ENCODE assay signal across 8 cellular contexts in genomic region chr12:112900298-112901145, GRCh38. TPM values are rescaled to one million over a fixed set of nuclear protein-coding genes. Genes with fewer than 3 reads are reported as not detected.
A peak's percentile ranks its signal among the peaks of the same experiment; 100 is the strongest.
DNase-seq lines count a peak whose midpoint lies in the region; ATAC-seq and TF ChIP-seq lines count a peak whose summit lies in the region.

No MANE protein-coding gene starts in this region.

- intact Hi-C loops in sciatic nerve (cut with DNase I) = no loop called here

- H3K36me3 ChIP-seq in DND-41 (ENCODE audit: insufficient read depth, low read length) (no peaks in the 10 kb centered on the region), OCI-LY1 (ENCODE audit: insufficient read depth, low read length) (no peaks in the 10 kb centered on the region)

- peak; percentile 65 for DNase-seq in DND-41
- DNase-seq in HS-27A (ENCODE audit: low read depth) = peak; percentile 3
- DNase-seq in activated naive CD4-positive, alpha-beta T cell treated with anti-CD3 and anti-CD28 coated beads, Interleukin-2, amount 50 U/mL, for 72 hours (ENCODE audit: low spot score in 2 of 2) = peak in 1 of 2 donors; percentile 44
- DNase-seq in iPS DF 4.7 (ENCODE audit: extremely low read depth, low spot score) = peak; percentile 71
- DNase-seq in stimulated activated CD4-positive, alpha-beta T cell treated with anti-CD3 and anti-CD28 coated beads, Interleukin-4, amount 100 ng/mL, for 24 hours = peak; percentile 54
- DNase-seq in sciatic nerve (ENCODE audit: low spot score) = no peak
- DNase-seq in effector CD8-positive, alpha-beta T cell (lab: John Stamatoyannopoulos, UW) = no peak

- H3K27me3 ChIP-seq in DND-41 (ENCODE audit: insufficient read depth, low read length, poor library complexity) = peaks cover 8% of the 10 kb centered on the region
- peaks cover 1% of the 10 kb centered on the region; the same call in 1 of the 2 replicates for H3K27me3 ChIP-seq in OCI-LY1 (ENCODE audit: insufficient read depth, low read length)

- no peak overlapping the region for H3K27ac ChIP-seq in DND-41 (ENCODE audit: low read length)
- peak overlapping the region; percentile 53 for H3K27ac ChIP-seq in OCI-LY1 (ENCODE audit: low read depth, low read length, poor library complexity, severe bottlenecking)

- H4K20me1 ChIP-seq in DND-41 (ENCODE audit: insufficient read depth, low read length) (no peaks in the 10 kb centered on the region), OCI-LY1 (ENCODE audit: insufficient read depth, low read length) (no peaks in the 10 kb centered on the region)

- no peak overlapping the region for H3K4me3 ChIP-seq in DND-41 (ENCODE audit: low read depth in 1 of 2, low read length in 2 of 2)
- H3K4me3 ChIP-seq in OCI-LY1 (ENCODE audit: low read depth, low read length, poor library complexity, severe bottlenecking) = no peak overlapping the region

- H3K27ac Mint-ChIP-seq in activated naive CD4-positive, alpha-beta T cell treated with anti-CD3 and anti-CD28 coated beads, Interleukin-2, amount 50 U/mL, for 72 hours = no peak overlapping the region

- H3K4me2 ChIP-seq in DND-41 (ENCODE audit: insufficient read depth, low read length) = no peak overlapping the region
- no peak overlapping the region for H3K4me2 ChIP-seq in OCI-LY1 (ENCODE audit: low read length)

- TF ChIP-seq CTCF in DND-41 (IDR thresholded peaks at IDR 0.05; ENCODE audit: borderline replicate concordance, extremely low read depth, low read length, poor library complexity, severe bottlenecking) (peak; percentile 87), OCI-LY1 (IDR thresholded peaks at IDR 0.05; ENCODE audit: low read length) (peak; percentile 75)

- H3K4me1 ChIP-seq in DND-41 (ENCODE audit: insufficient read depth, low read length) (peaks cover 19% of the 10 kb centered on the region), OCI-LY1 (ENCODE audit: insufficient read depth, low read length, severe bottlenecking) (peaks cover 16% of the 10 kb centered on the region)

- peak; percentile 85 for ATAC-seq in DND-41 (ENCODE audit: insufficient read depth, low read depth)
- peak; percentile 58 to 82 for ATAC-seq in activated naive CD4-positive, alpha-beta T cell treated with anti-CD3 and anti-CD28 coated beads, Interleukin-2, amount 50 U/mL, for 72 hours
- no peak for ATAC-seq in sciatic nerve

- peaks cover 3% of the 10 kb centered on the region; the same call in 1 of the 2 replicates for H3F3A ChIP-seq in OCI-LY1 (ENCODE audit: insufficient read depth, low read length)

- H3K9me3 ChIP-seq in DND-41 (ENCODE audit: insufficient read depth, low read length, severe bottlenecking) (no peaks in the 10 kb centered on the region), OCI-LY1 (ENCODE audit: low read length) (no peaks in the 10 kb centered on the region)

- H3K79me2 ChIP-seq in DND-41 (ENCODE audit: insufficient read depth, low read length) = no peaks in the 10 kb centered on the region
- no peaks in the 10 kb centered on the region for H3K79me2 ChIP-seq in OCI-LY1 (ENCODE audit: insufficient read depth, low read length)

- no peak overlapping the region for H3K9ac ChIP-seq in DND-41 (ENCODE audit: low read depth, low read length)
- no peak overlapping the region for H3K9ac ChIP-seq in OCI-LY1 (ENCODE audit: low read length)

- no peak overlapping the region for H2AFZ ChIP-seq in DND-41 (ENCODE audit: low read depth, low read length)
- no peak overlapping the region for H2AFZ ChIP-seq in OCI-LY1 (ENCODE audit: low read length)

- no peaks in the 10 kb centered on the region for H3K9me2 ChIP-seq in OCI-LY1 (ENCODE audit: low read depth, low read length)

- H3K9me3 Mint-ChIP-seq in activated naive CD4-positive, alpha-beta T cell treated with anti-CD3 and anti-CD28 coated beads, Interleukin-2, amount 50 U/mL, for 72 hours = no peaks in the 10 kb centered on the region

- H3K36me3 Mint-ChIP-seq in activated naive CD4-positive, alpha-beta T cell treated with anti-CD3 and anti-CD28 coated beads, Interleukin-2, amount 50 U/mL, for 72 hours = no peaks in the 10 kb centered on the region

RNA-seq across cellular contexts. Expression of gene OAS1, which starts 6.2 kb away (rescaled TPM):
- total RNA-seq in activated naive CD4-positive, alpha-beta T cell treated with anti-CD3 and anti-CD28 coated beads, Interleukin-2, amount 50 U/mL, for 72 hours = 10 to 100 TPM; 17.8 to 85.9 TPM
- total RNA-seq in sciatic nerve = 19.3 TPM

RNA-seq across cellular contexts. Expression of gene OAS3, which starts 37.8 kb away (rescaled TPM):
- total RNA-seq in activated naive CD4-positive, alpha-beta T cell treated with anti-CD3 and anti-CD28 coated beads, Interleukin-2, amount 50 U/mL, for 72 hours = 10 to 100 TPM; 21.8 to 76.6 TPM
- total RNA-seq in sciatic nerve = 10.0 TPM

Comparison
In these comparisons a context has a peak if more than half of its experiments do, and no peak if none do; other contexts are left out.
1. DNase-seq: peak in DND-41 (single experiment), HS-27A (single experiment), iPS DF 4.7 (single experiment) and stimulated activated CD4-positive, alpha-beta T cell treated with anti-CD3 and anti-CD28 coated beads, Interleukin-4, amount 100 ng/mL, for 24 hours (single experiment); none in sciatic nerve (single experiment) and effector CD8-positive, alpha-beta T cell (single experiment).